Comparison of ENCODE assay signal across 22 cellular contexts in the genomic region with DNA sequence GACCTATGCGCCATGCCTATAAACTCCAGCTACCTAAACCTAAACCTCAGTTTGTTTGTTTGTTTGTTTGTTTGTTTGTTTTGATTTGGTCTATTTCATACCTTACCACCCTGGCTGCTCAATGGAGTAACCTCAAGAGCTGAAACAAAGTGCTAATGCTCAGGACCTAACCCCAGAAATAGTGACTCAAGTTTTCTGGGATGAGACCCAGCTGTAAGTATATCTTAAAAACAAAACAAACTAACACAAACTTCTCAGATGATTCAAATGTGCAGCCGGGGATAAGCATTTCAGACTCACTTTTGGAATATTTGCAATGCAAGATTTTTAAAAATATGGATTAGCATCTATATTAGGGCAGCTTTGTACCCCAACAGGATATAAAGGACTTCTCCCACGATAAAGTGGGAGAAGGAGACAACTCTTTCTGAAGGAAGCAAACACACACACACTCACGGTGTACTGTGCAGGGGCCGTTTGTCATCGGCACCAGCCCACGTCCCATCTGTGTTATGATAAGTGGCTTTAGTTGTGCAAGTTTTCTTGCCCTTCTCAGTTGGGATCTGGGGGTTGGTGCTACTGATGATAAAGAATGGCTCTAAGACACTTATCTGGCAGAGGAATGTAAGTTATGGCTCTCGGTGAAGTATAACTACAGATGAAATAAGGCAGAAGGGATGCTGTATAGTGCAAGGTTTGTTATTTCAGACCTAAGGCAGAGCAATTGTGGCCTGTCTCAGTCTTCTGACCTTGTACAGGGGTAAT.
DNase-seq lines count a peak whose midpoint lies in the region; FAIRE-seq and TF ChIP-seq lines count a peak whose summit lies in the region.
"Had no signal": no experiment of that assay in that cellular context is flagged by ENCODE, and none has a peak within 500 bp of the region (broad histone marks: within the 10 kb centered on the region; RNA-seq: fewer than 3 reads in every experiment).

No MANE protein-coding gene starts in this region.

- H2AFZ ChIP-seq in astrocyte (ENCODE audit: low read depth, low read length) = no peak overlapping the region

- 13 to 18% (median 17%) methylated on average over 8 of the region's 8 CpGs for WGBS in ovary, 3 donors

- no peaks in the 10 kb centered on the region for H3K27me3 ChIP-seq in astrocyte (ENCODE audit: insufficient read depth, low read length)
- H3K27me3 ChIP-seq in ovary = no peaks in the 10 kb centered on the region
- H3K27me3 ChIP-seq: Peyer's patch, SJSA1 had no signal

- H3K9me3 ChIP-seq in astrocyte (ENCODE audit: insufficient read depth, low read depth, low read length) (no peaks in the 10 kb centered on the region), ovary (no peaks in the 10 kb centered on the region)
- H3K9me3 ChIP-seq: Peyer's patch, SJSA1 had no signal

- H3K27ac Mint-ChIP-seq in astrocyte (ENCODE audit: unreplicated experiment) = no peak overlapping the region
- H3K27ac Mint-ChIP-seq: CD14-positive monocyte, HFFc6 had no signal

- no peak overlapping the region for H3K9ac ChIP-seq in astrocyte (ENCODE audit: low read length)
- H3K9ac ChIP-seq: KMS-11 had no signal

- H3K4me3 ChIP-seq in astrocyte (ENCODE audit: insufficient read depth, low read depth, low read length) (no peak overlapping the region), ovary (no peak overlapping the region)
- H3K4me3 ChIP-seq: Peyer's patch, SJSA1 had no signal

- DNase-seq in M059J (ENCODE audit: low read depth) = peak; percentile 33
- DNase-seq in astrocyte (ENCODE audit: low read depth) = peak; percentile 58
- peak; percentile 27 for DNase-seq in fibroblast of peridontal ligament (ENCODE audit: extremely low read depth)
- DNase-seq in stromal cell of bone marrow (ENCODE audit: low read depth) = peak; percentile 19
- no peak for DNase-seq in stimulated activated naive CD4-positive, alpha-beta T cell (lab: John Stamatoyannopoulos, UW)
- DNase-seq in ovary = no peak
- no peak for DNase-seq in head of caudate nucleus
- DNase-seq: ACHN, AML-193, DMS153, GDM1, H7, HFFc6, NCI-H1048, NCI-H1436, NCI-H1930, NCI-H446 treated with DMSO at 0.1 percent for 48 hours, Peyer's patch had no signal

- H3K27me3 Mint-ChIP-seq in astrocyte (ENCODE audit: low read depth, unreplicated experiment) = no peaks in the 10 kb centered on the region

- no peaks in the 10 kb centered on the region for H3K36me3 ChIP-seq in astrocyte (ENCODE audit: insufficient read depth, low read length)
- no peaks in the 10 kb centered on the region for H3K36me3 ChIP-seq in ovary
- H3K36me3 ChIP-seq: Peyer's patch, SJSA1 had no signal

- H3K27ac ChIP-seq in astrocyte (ENCODE audit: low read depth, low read length) = no peak overlapping the region
- H3K27ac ChIP-seq in ovary = no peak overlapping the region
- H3K27ac ChIP-seq: KMS-11, Peyer's patch, SJSA1 had no signal

- H3K79me2 ChIP-seq in astrocyte (ENCODE audit: insufficient read depth, low read length) = no peaks in the 10 kb centered on the region

- intact Hi-C loops in ovary (cut with DNase I) (no loop called here), head of caudate nucleus (cut with DNase I) (no loop called here)

- H3K4me1 Mint-ChIP-seq in astrocyte (ENCODE audit: low read depth, unreplicated experiment) = no peaks in the 10 kb centered on the region
- H3K4me1 Mint-ChIP-seq: CD14-positive monocyte had no signal

- H3K4me1 ChIP-seq in astrocyte (ENCODE audit: insufficient read depth, low read length) (no peaks in the 10 kb centered on the region), ovary (ENCODE audit: insufficient read depth) (no peaks in the 10 kb centered on the region)
- H3K4me1 ChIP-seq: Peyer's patch had no signal

- no peaks in the 10 kb centered on the region for H4K20me1 ChIP-seq in astrocyte (ENCODE audit: insufficient read depth, low read length)

- peak overlapping the region; percentile 3 for H3K4me2 ChIP-seq in astrocyte (ENCODE audit: low read length)
- H3K4me2 ChIP-seq: KMS-11 had no signal

- no peak for TF ChIP-seq POLR2A in ovary (IDR thresholded peaks at IDR 0.05)

- no peak for FAIRE-seq in astrocyte (lab: Jason Lieb, UNC)
- FAIRE-seq: HepG2 had no signal

- H3K4me3 Mint-ChIP-seq in astrocyte (ENCODE audit: unreplicated experiment) = no peak overlapping the region
- H3K4me3 Mint-ChIP-seq: CD14-positive monocyte, HFFc6 had no signal

- TF ChIP-seq CTCF in astrocyte (IDR thresholded peaks at IDR 0.05; ENCODE audit: insufficient read depth, low read depth, low read length) (no peak), ovary (IDR thresholded peaks at IDR 0.05) (no peak)

- H3K36me3 Mint-ChIP-seq in astrocyte (ENCODE audit: low read depth, unreplicated experiment) = no peaks in the 10 kb centered on the region
- H3K36me3 Mint-ChIP-seq: CD14-positive monocyte had no signal

- no peak for TF ChIP-seq EP300 in ovary (IDR thresholded peaks at IDR 0.05)

- H3K9me3 Mint-ChIP-seq in astrocyte (ENCODE audit: unreplicated experiment) = peaks cover 7% of the 10 kb centered on the region

Comparison
In these comparisons a context has a peak if more than half of its experiments do, and no peak if none do; other contexts are left out.
1. DNase-seq: peak in M059J (single experiment), astrocyte (single experiment), fibroblast of peridontal ligament (single experiment) and stromal cell of bone marrow (single experiment); none in stimulated activated naive CD4-positive, alpha-beta T cell (0 of 6), ovary (0 of 5) and head of caudate nucleus (0 of 42).